ENCODE assay signal across 8 cellular contexts in the genomic region with DNA sequence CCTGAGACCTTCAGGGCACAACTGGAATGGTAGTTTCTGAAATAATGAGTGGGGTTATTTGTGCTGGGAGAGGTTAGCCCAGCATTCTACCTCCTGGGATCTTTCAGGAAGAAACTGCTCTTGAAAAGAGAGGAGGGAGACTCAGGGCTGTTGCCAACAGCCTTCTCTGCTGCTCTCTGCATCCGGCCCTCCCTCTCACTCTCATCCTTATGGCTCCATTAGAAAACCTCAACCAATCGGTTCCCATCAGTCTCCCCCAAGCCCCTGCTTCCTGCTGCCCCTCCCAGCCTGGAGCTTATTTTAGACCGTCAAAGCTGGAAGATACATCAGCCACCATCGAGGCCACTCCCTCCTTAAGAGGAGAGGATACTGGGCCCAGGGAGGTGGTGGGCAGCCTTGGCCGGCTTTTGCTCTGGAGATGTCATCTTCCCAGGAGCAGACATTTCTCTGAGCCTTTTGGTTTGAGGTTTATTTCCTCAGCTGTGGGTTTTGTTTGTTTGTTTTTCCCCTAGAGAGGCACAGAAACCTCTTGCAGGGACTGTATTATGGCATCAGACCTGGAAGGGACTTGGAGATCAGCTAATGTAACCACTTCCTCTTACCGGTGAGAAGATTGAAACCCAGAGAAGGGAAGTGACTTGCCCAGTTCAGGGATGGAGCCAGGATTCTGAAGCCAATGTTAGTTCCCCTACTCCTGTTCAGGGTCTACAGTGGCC. TPM values are rescaled to one million over a fixed set of nuclear protein-coding genes. Genes with fewer than 3 reads are reported as not detected.
DNase-seq lines count a peak whose midpoint lies in the region; ATAC-seq and TF ChIP-seq lines count a peak whose summit lies in the region.

No MANE protein-coding gene starts in this region.

- no peaks in the 10 kb centered on the region for H3K36me3 ChIP-seq in parathyroid adenoma (ENCODE audit: control insufficient read depth, insufficient read depth, low read length)

- H3K4me3 ChIP-seq in parathyroid adenoma (ENCODE audit: low read depth, low read length), result peak overlapping the region; percentile 56

- H3K4me2 ChIP-seq in parathyroid adenoma (ENCODE audit: low read length), result peak overlapping the region; percentile 85

- H3K27me3 Mint-ChIP-seq in activated B cell treated with CpG ODN at 0.5 μM for 24 hours, result no peaks in the 10 kb centered on the region
- peaks cover 26% of the 10 kb centered on the region for H3K27me3 Mint-ChIP-seq in glutamatergic neuron (ENCODE audit: unreplicated experiment)

- no peak overlapping the region for H2AFZ ChIP-seq in parathyroid adenoma

- peak overlapping the region; percentile 54 for H3K27ac ChIP-seq in parathyroid adenoma

- H3K79me2 ChIP-seq in parathyroid adenoma, result peaks cover 59% of the 10 kb centered on the region

- DNase-seq in NCI-H345 (lab: John Stamatoyannopoulos, UW), result peak; percentile 53
- no peak for DNase-seq in NCI-H345 treated with DMSO at 0.1 percent for 48 hours (lab: John Stamatoyannopoulos, UW; ENCODE audit: unreplicated experiment)
- peak; percentile 96 for DNase-seq in MV-4-11 (lab: John Stamatoyannopoulos, UW)
- peak; percentile 17 for DNase-seq in activated B cell treated with CpG ODN at 0.5 μM for 24 hours
- DNase-seq in glutamatergic neuron, result peak; percentile 76
- DNase-seq in GM13977 (ENCODE audit: low spot score), result no peak
- DNase-seq in DMS114 treated with DMSO at 0.1 percent for 48 hours (lab: John Stamatoyannopoulos, UW; ENCODE audit: unreplicated experiment), result no peak

- H3K36me3 Mint-ChIP-seq in activated B cell treated with CpG ODN at 0.5 μM for 24 hours (ENCODE audit: low read depth) (peaks cover 4% of the 10 kb centered on the region), glutamatergic neuron (ENCODE audit: unreplicated experiment) (no peaks in the 10 kb centered on the region)

- POLR2A ChIA-PET in activated B cell treated with CpG ODN at 0.5 μM for 24 hours (lab: Charles Lee), result interaction anchor here (0.7 to 1.8 kb wide), 4 partner anchors 8 to 57 kb away, joined by 3 to 22 read pairs (median 7); no protein-coding TSS in a partner anchor

- no peaks in the 10 kb centered on the region for H3K9me3 ChIP-seq in parathyroid adenoma (ENCODE audit: control insufficient read depth, low read length)

- intact Hi-C loops in activated B cell treated with CpG ODN at 0.5 μM for 24 hours (cut with micrococcal nuclease), result loop anchor here (1.0 to 5.0 kb wide), 3 partner anchors 9 to 777 kb away; a partner anchor contains a TSS

- H3K27ac Mint-ChIP-seq in activated B cell treated with CpG ODN at 0.5 μM for 24 hours (peak overlapping the region; percentile 89), glutamatergic neuron (ENCODE audit: unreplicated experiment) (peak overlapping the region; percentile 98)

- H3K27me3 ChIP-seq in parathyroid adenoma (ENCODE audit: control insufficient read depth, insufficient read depth, low read length), result no peaks in the 10 kb centered on the region

- peaks cover 2% of the 10 kb centered on the region for H3K9me3 Mint-ChIP-seq in activated B cell treated with CpG ODN at 0.5 μM for 24 hours
- peaks cover 24% of the 10 kb centered on the region for H3K9me3 Mint-ChIP-seq in glutamatergic neuron (ENCODE audit: unreplicated experiment)

- in situ Hi-C loops in GM13977 (cut with MboI; ENCODE audit: low pct_unique_long_range_greater_than_20kb, low sequenced_read_pairs, unreplicated experiment), result no loop called here

- peak; percentile 25 for ATAC-seq in activated B cell treated with CpG ODN at 0.5 μM for 24 hours (ENCODE audit: low read depth)

- H3K4me1 Mint-ChIP-seq in activated B cell treated with CpG ODN at 0.5 μM for 24 hours (peaks cover 72% of the 10 kb centered on the region), glutamatergic neuron (ENCODE audit: low read depth, unreplicated experiment) (peaks cover 44% of the 10 kb centered on the region)

- CTCF ChIA-PET in activated B cell treated with CpG ODN at 0.5 μM for 24 hours (lab: Charles Lee), result interaction anchor here (1.0 kb wide), 1 partner anchor 63 kb away, joined by 3 read pairs; no protein-coding TSS in a partner anchor

- H3K4me3 Mint-ChIP-seq in activated B cell treated with CpG ODN at 0.5 μM for 24 hours, result peak overlapping the region; percentile 94
- peak overlapping the region; percentile 100 for H3K4me3 Mint-ChIP-seq in glutamatergic neuron (ENCODE audit: unreplicated experiment)

- TF ChIP-seq CTCF in activated B cell treated with CpG ODN at 0.5 μM for 24 hours (IDR thresholded peaks at IDR 0.05), result no peak
- no peak for TF ChIP-seq CTCF in glutamatergic neuron (IDR thresholded peaks at IDR 0.05; ENCODE audit: partially characterized antibody, unreplicated experiment)
- TF ChIP-seq CTCF in parathyroid adenoma (IDR thresholded peaks at IDR 0.05), result no peak
- no peak for TF ChIP-seq CTCF in GM13977 (IDR thresholded peaks at IDR 0.05; ENCODE audit: extremely low read depth, insufficient read depth, missing control alignments)

- no peak overlapping the region for H3K9ac ChIP-seq in parathyroid adenoma

- peaks cover 29% of the 10 kb centered on the region for H3K4me1 ChIP-seq in parathyroid adenoma

RNA-seq across cellular contexts. Expression of a gene that starts 2.7 kb away (rescaled TPM):
- total RNA-seq in activated B cell treated with CpG ODN at 0.5 μM for 24 hours (206 and 231 TPM in 2 replicates), glutamatergic neuron (ENCODE audit: unreplicated experiment) (863 TPM)

Comparison
In these comparisons a context has a peak if more than half of its experiments do, and no peak if none do; other contexts are left out.
1. DNase-seq: peak in NCI-H345 (single experiment), MV-4-11 (single experiment), activated B cell treated with CpG ODN at 0.5 μM for 24 hours (single experiment) and glutamatergic neuron (single experiment); none in NCI-H345 treated with DMSO at 0.1 percent for 48 hours (single experiment), GM13977 (single experiment) and DMS114 treated with DMSO at 0.1 percent for 48 hours (single experiment).